12 cellular contexts compared by ENCODE assay signal in the genomic region with DNA sequence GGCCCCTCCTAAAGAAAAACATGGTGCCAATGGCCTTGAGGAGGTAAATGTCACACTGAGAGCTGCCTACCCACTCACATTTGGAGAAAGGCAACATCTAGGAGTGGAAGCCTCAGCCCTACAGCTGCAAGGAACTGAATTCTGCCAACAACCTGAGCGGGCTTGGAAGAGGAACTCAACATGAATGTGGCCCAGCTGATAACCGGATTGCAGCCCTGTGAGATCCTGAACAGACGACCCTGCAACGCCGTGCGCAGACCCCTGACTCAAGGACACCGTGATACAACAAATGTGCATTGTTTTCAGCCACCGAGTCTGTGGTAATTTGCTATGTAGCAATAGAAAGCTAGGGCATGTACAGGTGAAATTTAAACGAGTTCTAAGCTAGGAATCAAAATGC.
"Had no signal": no experiment of that assay in that cellular context is flagged by ENCODE, and none has a peak within 500 bp of the region (broad histone marks: within the 10 kb centered on the region; RNA-seq: fewer than 3 reads in every experiment).

No MANE protein-coding gene starts in this region.

- H3K9me3 Mint-ChIP-seq: activated CD4-positive, alpha-beta T cell treated with anti-CD3 and anti-CD28 coated beads, Interleukin-2, amount 10 ng/mL, durations not matched to agents 24 days and 14 days; activated T-helper 17 cell treated with anti-CD3 and anti-CD28 coated beads, Interleukin-2, amount 50 U/mL, for 72 hours; dendritic cell treated with granulocyte-macrophage colony-stimulating factor and Interleukin-4, amounts not matched to agents 40 ng/mL and 50 ng/mL, for 4 days; effector memory CD8-positive, alpha-beta T cell had no signal

- H3K36me3 Mint-ChIP-seq: WTC11 had no signal

- ATAC-seq: activated T-helper 17 cell treated with anti-CD3 and anti-CD28 coated beads, Interleukin-2, amount 50 U/mL, for 72 hours; effector memory CD8-positive, alpha-beta T cell; T-cell; WTC11 had no signal

- H3K27me3 Mint-ChIP-seq: activated CD4-positive, alpha-beta T cell treated with anti-CD3 and anti-CD28 coated beads, Interleukin-2, amount 10 ng/mL, durations not matched to agents 24 days and 14 days; activated T-helper 17 cell treated with anti-CD3 and anti-CD28 coated beads, Interleukin-2, amount 50 U/mL, for 72 hours; dendritic cell treated with granulocyte-macrophage colony-stimulating factor and Interleukin-4, amounts not matched to agents 40 ng/mL and 50 ng/mL, for 4 days; T-cell had no signal

- H3K4me1 ChIP-seq: parathyroid adenoma had no signal

- H3K4me3 Mint-ChIP-seq: activated CD4-positive, alpha-beta T cell treated with anti-CD3 and anti-CD28 coated beads, Interleukin-2, amount 10 ng/mL, durations not matched to agents 24 days and 14 days; activated naive CD4-positive, alpha-beta T cell treated with anti-CD3 and anti-CD28 coated beads for 36 hours; activated T-helper 17 cell treated with anti-CD3 and anti-CD28 coated beads, Interleukin-2, amount 50 U/mL, for 72 hours; dendritic cell treated with granulocyte-macrophage colony-stimulating factor and Interleukin-4, amounts not matched to agents 40 ng/mL and 50 ng/mL, for 4 days; effector memory CD8-positive, alpha-beta T cell; T-cell; WTC11 had no signal

- DNase-seq: activated CD4-positive, alpha-beta T cell treated with anti-CD3 and anti-CD28 coated beads, Interleukin-2, amount 10 ng/mL, durations not matched to agents 24 days and 14 days; activated CD8-positive, alpha-beta memory T cell treated with anti-CD3 and anti-CD28 coated beads for 24 hours; activated naive CD4-positive, alpha-beta T cell treated with anti-CD3 and anti-CD28 coated beads for 36 hours; effector memory CD8-positive, alpha-beta T cell; midbrain; stimulated activated CD4-positive, alpha-beta T cell treated with anti-CD3 and anti-CD28 coated beads, Interleukin-15, amount 100 ng/mL, for 24 hours; T-cell; T1000 had no signal

- H3K27ac ChIP-seq: parathyroid adenoma had no signal

- H3K27ac Mint-ChIP-seq: activated CD4-positive, alpha-beta T cell treated with anti-CD3 and anti-CD28 coated beads, Interleukin-2, amount 10 ng/mL, durations not matched to agents 24 days and 14 days; activated naive CD4-positive, alpha-beta T cell treated with anti-CD3 and anti-CD28 coated beads for 36 hours; activated T-helper 17 cell treated with anti-CD3 and anti-CD28 coated beads, Interleukin-2, amount 50 U/mL, for 72 hours; dendritic cell treated with granulocyte-macrophage colony-stimulating factor and Interleukin-4, amounts not matched to agents 40 ng/mL and 50 ng/mL, for 4 days; effector memory CD8-positive, alpha-beta T cell; T-cell; WTC11 had no signal

- H3K9ac ChIP-seq: parathyroid adenoma had no signal

- H3K4me1 Mint-ChIP-seq: activated CD4-positive, alpha-beta T cell treated with anti-CD3 and anti-CD28 coated beads, Interleukin-2, amount 10 ng/mL, durations not matched to agents 24 days and 14 days; activated T-helper 17 cell treated with anti-CD3 and anti-CD28 coated beads, Interleukin-2, amount 50 U/mL, for 72 hours; T-cell had no signal
